ENCODE assay signal across 7 cellular contexts in genomic region chr2:233331536-233331935, GRCh38. TPM values are rescaled to one million over a fixed set of nuclear protein-coding genes. Genes with fewer than 3 reads are reported as not detected.
A peak's percentile ranks its signal among the peaks of the same experiment; 100 is the strongest.
DNase-seq lines count a peak whose midpoint lies in the region; ATAC-seq and TF ChIP-seq lines count a peak whose summit lies in the region.

No MANE protein-coding gene starts in this region.

- no peak for TF ChIP-seq EP300 in gastroesophageal sphincter (IDR thresholded peaks at IDR 0.05)

- WGBS in gastroesophageal sphincter (ENCODE audit: low coverage in 1 of 2), 2 donors: 65 to 70% methylated on average over 2 to 15 of the region's 15 CpGs
- 96% methylated on average over 14 of the region's 15 CpGs for WGBS in mesenchymal stem cell

- no peak overlapping the region for H4K91ac ChIP-seq in mesenchymal stem cell (ENCODE audit: low read length)

- no peak overlapping the region for H3K18ac ChIP-seq in mesenchymal stem cell (ENCODE audit: low read depth in 1 of 2, low read length in 2 of 2)

- no peaks in the 10 kb centered on the region for H3K9me3 ChIP-seq in gastroesophageal sphincter
- no peaks in the 10 kb centered on the region for H3K9me3 ChIP-seq in mesenchymal stem cell (ENCODE audit: control insufficient read depth, low read length)

- H2BK15ac ChIP-seq in mesenchymal stem cell (ENCODE audit: low read depth, poor library complexity, severe bottlenecking): no peak overlapping the region

- no peak overlapping the region for H4K8ac ChIP-seq in mesenchymal stem cell (ENCODE audit: low read length)

- peak; percentile 80 for ATAC-seq in GM19455 (IDR thresholded peaks at IDR 0.05; ENCODE audit: unreplicated experiment)
- peak; percentile 88 for ATAC-seq in HG03520 (IDR thresholded peaks at IDR 0.05; ENCODE audit: unreplicated experiment)
- ATAC-seq in gastroesophageal sphincter: peak; percentile 83

- no peak overlapping the region for H3K9ac ChIP-seq in mesenchymal stem cell (ENCODE audit: low read length)

- no peak overlapping the region for H3K4me2 ChIP-seq in mesenchymal stem cell (ENCODE audit: low read length, poor library complexity, severe bottlenecking)

- no peaks in the 10 kb centered on the region for H3K36me3 ChIP-seq in gastroesophageal sphincter
- H3K36me3 ChIP-seq in mesenchymal stem cell (ENCODE audit: control insufficient read depth in 1 of 2, insufficient read depth in 2 of 2, low read depth in 1 of 2, low read length in 2 of 2): no peaks in the 10 kb centered on the region

- no peak overlapping the region for H3K4me3 ChIP-seq in gastroesophageal sphincter
- no peak overlapping the region for H3K4me3 ChIP-seq in mesenchymal stem cell (ENCODE audit: insufficient read depth in 1 of 2, low read depth in 1 of 2, low read length in 2 of 2)

- no peaks in the 10 kb centered on the region for H3K27me3 Mint-ChIP-seq in activated CD4-positive, alpha-beta T cell treated with anti-CD3 and anti-CD28 coated beads, Interleukin-2, amount 10 ng/mL, durations not matched to agents 7 days and 5 days

- H3K27ac Mint-ChIP-seq in activated CD4-positive, alpha-beta T cell treated with anti-CD3 and anti-CD28 coated beads, Interleukin-2, amount 10 ng/mL, durations not matched to agents 7 days and 5 days: peak overlapping the region; percentile 96

- H3K27ac ChIP-seq in gastroesophageal sphincter: peak overlapping the region in 2 of 4 donors; percentile 41 to 61
- no peak overlapping the region for H3K27ac ChIP-seq in mesenchymal stem cell (ENCODE audit: low read length, poor library complexity, severe bottlenecking)

- DNase-seq in activated CD4-positive, alpha-beta T cell treated with anti-CD3 and anti-CD28 coated beads, Interleukin-2, amount 10 ng/mL, durations not matched to agents 7 days and 5 days: peak; percentile 88
- peak; percentile 34 to 43 for DNase-seq in stimulated activated CD4-positive, alpha-beta T cell treated with anti-CD3 and anti-CD28 coated beads, Interleukin-2, amount 100 ng/mL, for 48 hours
- DNase-seq in DMS153 (lab: John Stamatoyannopoulos, UW) (no peak), mesenchymal stem cell (no peak)

- H3K79me1 ChIP-seq in mesenchymal stem cell (replicated peaks; ENCODE audit: low read length, poor library complexity, severe bottlenecking): no peaks in the 10 kb centered on the region

- H3K23ac ChIP-seq in mesenchymal stem cell (ENCODE audit: low read length in 2 of 2): no peak overlapping the region

- H3K36me3 Mint-ChIP-seq in activated CD4-positive, alpha-beta T cell treated with anti-CD3 and anti-CD28 coated beads, Interleukin-2, amount 10 ng/mL, durations not matched to agents 7 days and 5 days (ENCODE audit: low read depth): peaks cover 15% of the 10 kb centered on the region

- H2AFZ ChIP-seq in mesenchymal stem cell (ENCODE audit: low read depth, low read length): no peak overlapping the region

- H3K9me3 Mint-ChIP-seq in activated CD4-positive, alpha-beta T cell treated with anti-CD3 and anti-CD28 coated beads, Interleukin-2, amount 10 ng/mL, durations not matched to agents 7 days and 5 days: peaks cover 11% of the 10 kb centered on the region

- H3K27me3 ChIP-seq in gastroesophageal sphincter (no peaks in the 10 kb centered on the region), mesenchymal stem cell (ENCODE audit: control insufficient read depth in 1 of 2, insufficient read depth in 1 of 2, low read length in 2 of 2) (peaks cover 13 to 45% of the 10 kb centered on the region in 2 experiments)

- no peak for TF ChIP-seq POLR2A in gastroesophageal sphincter (IDR thresholded peaks at IDR 0.05)

- no peak overlapping the region for H2AK5ac ChIP-seq in mesenchymal stem cell (ENCODE audit: low read length, severe bottlenecking)

- peaks cover 52% of the 10 kb centered on the region for H3K4me1 Mint-ChIP-seq in activated CD4-positive, alpha-beta T cell treated with anti-CD3 and anti-CD28 coated beads, Interleukin-2, amount 10 ng/mL, durations not matched to agents 7 days and 5 days

- no peak overlapping the region for H2BK120ac ChIP-seq in mesenchymal stem cell (ENCODE audit: low read depth, low read length)

- CTCF ChIA-PET in activated CD4-positive, alpha-beta T cell treated with anti-CD3 and anti-CD28 coated beads, Interleukin-2, amount 10 ng/mL, durations not matched to agents 7 days and 5 days (lab: Charles Lee): interaction anchor here (0.6 to 3.6 kb wide), 9 partner anchors 9 to 589 kb away, joined by 3 to 12 read pairs (median 3); partner anchors contain the start of genes ATG16L1 and DGKD

- peak overlapping the region; percentile 55 for H3K4me3 Mint-ChIP-seq in activated CD4-positive, alpha-beta T cell treated with anti-CD3 and anti-CD28 coated beads, Interleukin-2, amount 10 ng/mL, durations not matched to agents 7 days and 5 days

- no peak overlapping the region for H3K14ac ChIP-seq in mesenchymal stem cell (ENCODE audit: low read length in 2 of 2)

- H3K4ac ChIP-seq in mesenchymal stem cell (ENCODE audit: low read depth in 1 of 2, low read length in 2 of 2): no peak overlapping the region

- TF ChIP-seq CTCF in gastroesophageal sphincter (IDR thresholded peaks at IDR 0.05): no peak

- H3K4me1 ChIP-seq in gastroesophageal sphincter (no peaks in the 10 kb centered on the region), mesenchymal stem cell (ENCODE audit: control insufficient read depth, insufficient read depth, low read depth, low read length) (peaks cover 5% of the 10 kb centered on the region)

- no peak overlapping the region for H2BK5ac ChIP-seq in mesenchymal stem cell (ENCODE audit: low read depth, low read length, poor library complexity, severe bottlenecking)

- H2BK12ac ChIP-seq in mesenchymal stem cell (ENCODE audit: low read length in 2 of 2): no peak overlapping the region

- POLR2A ChIA-PET in activated CD4-positive, alpha-beta T cell treated with anti-CD3 and anti-CD28 coated beads, Interleukin-2, amount 10 ng/mL, durations not matched to agents 7 days and 5 days (lab: Charles Lee): interaction anchor here (0.5 to 1.1 kb wide), 3 partner anchors 23 to 261 kb away, joined by 3 to 5 read pairs (median 3); partner anchors contain the start of genes ATG16L1 and DGKD

RNA-seq across cellular contexts. Expression of gene DGKD, which starts 22.8 kb away (rescaled TPM):
- total RNA-seq in activated CD4-positive, alpha-beta T cell treated with anti-CD3 and anti-CD28 coated beads, Interleukin-2, amount 10 ng/mL, durations not matched to agents 7 days and 5 days: 10 to 100 TPM; 84.1 to 97.5 TPM
- total RNA-seq in gastroesophageal sphincter: 10 to 100 TPM in 3 of 4 donors, 1 to 10 TPM in 1; 9.1 to 21.9 (median 17.8) TPM
- polyA plus RNA-seq in mesenchymal stem cell (2013, experiment 1 of 2): 10.4 TPM
- 7.8 TPM for polyA plus RNA-seq in mesenchymal stem cell (2013, experiment 2 of 2)

RNA-seq across cellular contexts. Expression of gene SAG, which starts 23.9 kb away (rescaled TPM):
- not detected for total RNA-seq in activated CD4-positive, alpha-beta T cell treated with anti-CD3 and anti-CD28 coated beads, Interleukin-2, amount 10 ng/mL, durations not matched to agents 7 days and 5 days
- total RNA-seq in gastroesophageal sphincter: 1 to 10 TPM in 1 of 4 donors, not detected in 3; 1.5 TPM
- polyA plus RNA-seq in mesenchymal stem cell (2013, experiment 1 of 2): not detected
- not detected for polyA plus RNA-seq in mesenchymal stem cell (2013, experiment 2 of 2)

Comparison
In these comparisons a context has a peak if more than half of its experiments do, and no peak if none do; other contexts are left out.
1. DNase-seq: peak in activated CD4-positive, alpha-beta T cell treated with anti-CD3 and anti-CD28 coated beads, Interleukin-2, amount 10 ng/mL, durations not matched to agents 7 days and 5 days (single experiment) and stimulated activated CD4-positive, alpha-beta T cell treated with anti-CD3 and anti-CD28 coated beads, Interleukin-2, amount 100 ng/mL, for 48 hours (2 of 2); none in DMS153 (single experiment) and mesenchymal stem cell (single experiment).
2. Peak in every context shown above with its lines, with median percentiles within 50 percentile points of each other: ATAC-seq.